Comparison of ENCODE assay signal across 21 cellular contexts in genomic region chr19:39509233-39509632, GRCh38.
"Had no signal": no experiment of that assay in that cellular context is flagged by ENCODE, and none has a peak within 500 bp of the region (broad histone marks: within the 10 kb centered on the region; RNA-seq: fewer than 3 reads in every experiment).

No MANE protein-coding gene starts in this region.

- H3K36me3 Mint-ChIP-seq: mesothelial cell of epicardium, natural killer cell had no signal

- H3K27ac Mint-ChIP-seq: mesothelial cell of epicardium; naive B cell; natural killer cell; progenitor cell of endocrine pancreas; stimulated activated naive B cell treated with anti-CD40 and anti-IgM and Interleukin-4, amounts not matched to agents 10 μg/mL and 1 μg/mL and 100 μg/mL, for 72 hours had no signal

- H3K4me3 Mint-ChIP-seq: mesothelial cell of epicardium; natural killer cell; stimulated activated naive B cell treated with anti-CD40 and anti-IgM and Interleukin-4, amounts not matched to agents 10 μg/mL and 1 μg/mL and 100 μg/mL, for 72 hours had no signal

- DNase-seq: heart right ventricle; islet precursor cell; left ventricle myocardium inferior; mesendoderm; naive B cell; natural killer cell; nucleus accumbens; ovary; stimulated activated CD4-positive, alpha-beta T cell treated with anti-CD3 and anti-CD28 coated beads, Interleukin-12 subunit alpha, Interleukin-12 subunit beta, amount 100 ng/mL, for 4 hours; stimulated activated CD4-positive, alpha-beta T cell treated with anti-CD3 and anti-CD28 coated beads, Interleukin-15, amount 100 ng/mL, for 24 hours; stimulated activated CD4-positive, alpha-beta T cell treated with anti-CD3 and anti-CD28 coated beads, Interleukin-2, amount 100 ng/mL, for 24 hours; stimulated activated CD4-positive, alpha-beta T cell treated with anti-CD3 and anti-CD28 coated beads, Interleukin-4, amount 100 ng/mL, for 1 hour; stimulated activated naive B cell treated with anti-CD40 and anti-IgM and Interleukin-4, amounts not matched to agents 10 μg/mL and 1 μg/mL and 100 μg/mL, for 72 hours; stimulated activated naive CD8-positive, alpha-beta T cell treated with anti-CD3 and anti-CD28 coated beads, Interleukin-15, Interleukin-2, amounts not matched to agents 100 U/mL and 50 U/mL, for 24 hours; stomach; testis; thyroid gland; transverse colon; upper lobe of left lung had no signal

- H3K9me3 Mint-ChIP-seq: mesothelial cell of epicardium, natural killer cell had no signal
